Comparison of ENCODE assay signal across 11 cellular contexts in the genomic region with DNA sequence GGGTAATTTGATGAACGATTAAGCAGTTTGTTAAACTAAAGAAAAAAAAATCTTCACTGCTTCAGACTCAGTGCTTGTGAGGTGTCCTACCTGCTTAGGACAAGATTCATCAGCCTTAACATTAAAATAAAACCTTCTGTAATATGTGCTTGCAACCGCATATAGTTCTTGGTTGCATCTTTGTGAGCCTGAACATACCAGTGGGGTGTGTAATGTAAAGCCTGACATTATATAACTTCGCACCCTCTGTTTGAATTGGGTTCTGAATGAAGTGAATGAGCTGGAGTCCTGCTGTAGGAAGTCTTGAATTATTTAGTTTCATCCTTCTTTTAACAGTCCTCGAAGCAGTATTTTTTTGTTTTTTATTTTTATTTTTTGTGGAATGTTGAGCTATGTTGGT. TPM values are rescaled to one million over a fixed set of nuclear protein-coding genes. Genes with fewer than 3 reads are reported as not detected.
DNase-seq lines count a peak whose midpoint lies in the region; ATAC-seq and TF ChIP-seq lines count a peak whose summit lies in the region.
"Had no signal": no experiment of that assay in that cellular context is flagged by ENCODE, and none has a peak within 500 bp of the region (broad histone marks: within the 10 kb centered on the region; RNA-seq: fewer than 3 reads in every experiment).

No MANE protein-coding gene starts in this region.

- H3K9me3 ChIP-seq in stomach smooth muscle (ENCODE audit: control insufficient read depth in 2 of 2, low read length in 2 of 2) (no peaks in the 10 kb centered on the region), Peyer's patch (no peaks in the 10 kb centered on the region)
- H3K9me3 ChIP-seq: right atrium auricular region had no signal

- H3K27me3 ChIP-seq in stomach smooth muscle (ENCODE audit: control insufficient read depth in 1 of 2, insufficient read depth in 2 of 2, low read length in 2 of 2) (no peaks in the 10 kb centered on the region), Peyer's patch (no peaks in the 10 kb centered on the region)
- H3K27me3 ChIP-seq: right atrium auricular region had no signal

- peak overlapping the region; percentile 80 for H3K27ac Mint-ChIP-seq in activated CD4-positive, alpha-beta T cell treated with anti-CD3 and anti-CD28 coated beads, Interleukin-2, amount 10 ng/mL, durations not matched to agents 7 days and 5 days
- H3K27ac Mint-ChIP-seq in WTC11 = no peak overlapping the region

- H3K4me3 Mint-ChIP-seq in activated CD4-positive, alpha-beta T cell treated with anti-CD3 and anti-CD28 coated beads, Interleukin-2, amount 10 ng/mL, durations not matched to agents 7 days and 5 days = peak overlapping the region; percentile 59
- H3K4me3 Mint-ChIP-seq in WTC11 = peak overlapping the region; percentile 91

- ATAC-seq in WTC11 = no peak
- ATAC-seq: HCT116 had no signal

- TF ChIP-seq CTCF in WTC11 (IDR thresholded peaks at IDR 0.05) (no peak), Peyer's patch (IDR thresholded peaks at IDR 0.05) (no peak)

- no peaks in the 10 kb centered on the region for H3K27me3 Mint-ChIP-seq in activated CD4-positive, alpha-beta T cell treated with anti-CD3 and anti-CD28 coated beads, Interleukin-2, amount 10 ng/mL, durations not matched to agents 7 days and 5 days
- no peaks in the 10 kb centered on the region for H3K27me3 Mint-ChIP-seq in WTC11 (ENCODE audit: low read depth)

- H3K27ac ChIP-seq in stomach smooth muscle (ENCODE audit: low read length) (no peak overlapping the region), Peyer's patch (no peak overlapping the region)
- H3K27ac ChIP-seq: C4-2B had no signal

- no peaks in the 10 kb centered on the region for H3K9me3 Mint-ChIP-seq in activated CD4-positive, alpha-beta T cell treated with anti-CD3 and anti-CD28 coated beads, Interleukin-2, amount 10 ng/mL, durations not matched to agents 7 days and 5 days
- 0 out of 2 replicates have a peak, but pooled peaks cover 3% of the 10 kb centered on the region for H3K9me3 Mint-ChIP-seq in WTC11

- no peak overlapping the region for H3K9ac ChIP-seq in stomach smooth muscle (ENCODE audit: low read length in 2 of 2)

- peaks cover 16% of the 10 kb centered on the region for H3K4me1 Mint-ChIP-seq in activated CD4-positive, alpha-beta T cell treated with anti-CD3 and anti-CD28 coated beads, Interleukin-2, amount 10 ng/mL, durations not matched to agents 7 days and 5 days
- H3K4me1 Mint-ChIP-seq in WTC11 = peaks cover 11% of the 10 kb centered on the region

- POLR2A ChIA-PET in activated CD4-positive, alpha-beta T cell treated with anti-CD3 and anti-CD28 coated beads, Interleukin-2, amount 10 ng/mL, durations not matched to agents 7 days and 5 days (lab: Charles Lee) = no interaction called here
- POLR2A ChIA-PET in WTC11 (lab: Charles Lee) = no interaction called here

- no peak for TF ChIP-seq POLR2A in Peyer's patch (IDR thresholded peaks at IDR 0.05)

- peaks cover 7% of the 10 kb centered on the region for H3K36me3 Mint-ChIP-seq in activated CD4-positive, alpha-beta T cell treated with anti-CD3 and anti-CD28 coated beads, Interleukin-2, amount 10 ng/mL, durations not matched to agents 7 days and 5 days (ENCODE audit: low read depth)
- H3K36me3 Mint-ChIP-seq in WTC11 = peaks cover 5% of the 10 kb centered on the region; the same call in 1 of the 2 replicates

- H3K36me3 ChIP-seq in stomach smooth muscle (ENCODE audit: control insufficient read depth in 2 of 2, insufficient read depth in 2 of 2, low read length in 2 of 2) = no peaks in the 10 kb centered on the region
- H3K36me3 ChIP-seq in Peyer's patch = no peaks in the 10 kb centered on the region
- H3K36me3 ChIP-seq: right atrium auricular region had no signal

- H3K4me3 ChIP-seq in stomach smooth muscle (ENCODE audit: low read length in 2 of 2) (peak overlapping the region; percentile 46 to 95), Peyer's patch (peak overlapping the region in 2 of 4 donors; percentile 93 to 97)

- H3K4me1 ChIP-seq in stomach smooth muscle (ENCODE audit: control insufficient read depth, insufficient read depth, low read length) = peaks cover 6% of the 10 kb centered on the region
- H3K4me1 ChIP-seq in Peyer's patch = no peaks in the 10 kb centered on the region

- CTCF ChIA-PET in activated CD4-positive, alpha-beta T cell treated with anti-CD3 and anti-CD28 coated beads, Interleukin-2, amount 10 ng/mL, durations not matched to agents 7 days and 5 days (lab: Charles Lee) = interaction anchor here (0.6 to 0.9 kb wide), 2 partner anchors 9 to 926 kb away, joined by 3 to 4 read pairs; no protein-coding TSS in a partner anchor
- CTCF ChIA-PET in WTC11 (lab: Charles Lee) = no interaction called here

- DNase-seq in activated CD4-positive, alpha-beta T cell treated with anti-CD3 and anti-CD28 coated beads, Interleukin-2, amount 10 ng/mL, durations not matched to agents 7 days and 5 days = no peak
- DNase-seq in activated CD4-positive, alpha-beta T cell treated with anti-CD3 and anti-CD28 coated beads for 1 hour = no peak
- no peak for DNase-seq in WTC11 (ENCODE audit: low spot score)
- DNase-seq in glomerular visceral epithelial cell (ENCODE audit: extremely low spot score) = peak; percentile 27
- no peak for DNase-seq in stimulated activated CD4-positive, alpha-beta T cell treated with anti-CD3 and anti-CD28 coated beads, Interleukin-4, amount 100 ng/mL, for 24 hours
- no peak for DNase-seq in COR-L47 (lab: John Stamatoyannopoulos, UW)
- no peak for DNase-seq in Peyer's patch

TF ChIP-seq in WTC11, 78 proteins besides CTCF, POLR2A, EP300 and RAD21:
- no peak for TF ChIP-seq SP1 (CRISPR knock-in tag; conservative IDR thresholded peaks at IDR 0.05)
- TF ChIP-seq, protein P1, sequence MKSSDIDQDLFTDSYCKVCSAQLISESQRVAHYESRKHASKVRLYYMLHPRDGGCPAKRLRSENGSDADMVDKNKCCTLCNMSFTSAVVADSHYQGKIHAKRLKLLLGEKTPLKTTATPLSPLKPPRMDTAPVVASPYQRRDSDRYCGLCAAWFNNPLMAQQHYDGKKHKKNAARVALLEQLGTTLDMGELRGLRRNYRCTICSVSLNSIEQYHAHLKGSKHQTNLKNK (CRISPR knock-in tag; IDR thresholded peaks at IDR 0.05) = no peak

RNA-seq across cellular contexts. Expression of a gene that starts 3.1 kb away (rescaled TPM):
- total RNA-seq in activated CD4-positive, alpha-beta T cell treated with anti-CD3 and anti-CD28 coated beads, Interleukin-2, amount 10 ng/mL, durations not matched to agents 7 days and 5 days = 10 to 100 TPM; 26.6 to 27.6 TPM
- total RNA-seq in WTC11 (2021) (45.0 to 52.0 TPM (median 48.3 TPM) in 3 replicates), Peyer's patch (10 to 100 TPM; 40.4 to 83.2 (median 73.7) TPM)

RNA-seq across cellular contexts. Expression of a gene that starts 32.3 kb away (rescaled TPM):
- not detected for total RNA-seq in activated CD4-positive, alpha-beta T cell treated with anti-CD3 and anti-CD28 coated beads, Interleukin-2, amount 10 ng/mL, durations not matched to agents 7 days and 5 days
- total RNA-seq in WTC11 (2021) (not detected in 3 replicates), Peyer's patch (not detected)
- total RNA-seq: right atrium auricular region had no signal
